1 cellular context compared by ENCODE assay signal in the genomic region with DNA sequence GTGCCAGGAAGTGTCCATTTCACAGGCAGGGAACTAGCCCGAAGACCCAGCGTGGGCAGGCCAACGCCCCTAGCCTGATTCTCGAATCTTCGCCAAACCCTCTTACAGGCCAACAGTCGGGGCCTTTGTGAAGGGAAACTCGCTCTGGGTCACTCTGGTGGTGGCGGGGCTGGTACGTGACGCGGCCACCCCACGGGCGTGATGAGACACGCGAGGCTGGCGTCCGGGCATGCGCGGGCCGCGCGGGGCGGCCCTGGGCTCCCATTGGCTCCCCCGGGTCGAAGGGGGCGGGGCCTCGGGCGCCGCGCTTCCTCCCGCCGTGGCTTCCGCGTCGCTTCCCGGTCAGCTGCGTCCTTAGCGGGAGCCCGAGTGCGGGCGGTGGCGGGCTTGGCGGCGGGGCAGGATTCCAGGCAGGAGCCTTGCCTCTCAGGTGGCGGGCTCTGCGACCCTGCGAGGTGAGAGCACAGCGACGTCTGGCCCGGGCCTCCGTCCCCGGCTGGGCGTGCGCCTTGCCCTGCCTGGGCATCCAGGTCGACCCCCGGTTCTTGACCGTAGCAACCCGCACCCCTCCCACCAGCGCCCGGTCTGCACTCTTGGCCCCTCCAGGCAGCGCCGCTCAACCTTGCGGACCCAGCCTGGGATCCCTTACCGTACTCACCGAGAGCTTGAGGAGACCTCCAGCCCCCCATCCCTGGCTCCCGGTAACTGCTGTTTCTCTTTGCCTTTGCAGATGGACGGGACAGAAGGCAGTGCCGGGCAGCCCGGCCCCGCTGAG.
A peak's percentile ranks its signal among the peaks of the same experiment; 100 is the strongest.
TF ChIP-seq lines count a peak whose summit lies in the region.

A gene with protein sequence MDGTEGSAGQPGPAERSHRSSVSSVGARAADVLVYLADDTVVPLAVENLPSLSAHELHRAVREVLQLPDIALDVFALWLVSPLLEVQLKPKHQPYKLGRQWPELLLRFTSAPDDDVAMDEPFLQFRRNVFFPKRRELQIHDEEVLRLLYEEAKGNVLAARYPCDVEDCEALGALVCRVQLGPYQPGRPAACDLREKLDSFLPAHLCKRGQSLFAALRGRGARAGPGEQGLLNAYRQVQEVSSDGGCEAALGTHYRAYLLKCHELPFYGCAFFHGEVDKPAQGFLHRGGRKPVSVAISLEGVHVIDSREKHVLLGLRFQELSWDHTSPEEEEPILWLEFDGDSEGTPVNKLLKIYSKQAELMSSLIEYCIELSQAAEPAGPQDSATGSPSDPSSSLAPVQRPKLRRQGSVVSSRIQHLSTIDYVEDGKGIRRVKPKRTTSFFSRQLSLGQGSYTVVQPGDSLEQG (plus strand): TSS at position 331 of the 775 bp plus-strand sequence. CDS start 400 bp downstream, at position 731.

TF ChIP-seq in GM23338, 12 proteins besides CTCF, POLR2A, EP300 and RAD21 (continued from another document):
- TF ChIP-seq, protein P1, sequence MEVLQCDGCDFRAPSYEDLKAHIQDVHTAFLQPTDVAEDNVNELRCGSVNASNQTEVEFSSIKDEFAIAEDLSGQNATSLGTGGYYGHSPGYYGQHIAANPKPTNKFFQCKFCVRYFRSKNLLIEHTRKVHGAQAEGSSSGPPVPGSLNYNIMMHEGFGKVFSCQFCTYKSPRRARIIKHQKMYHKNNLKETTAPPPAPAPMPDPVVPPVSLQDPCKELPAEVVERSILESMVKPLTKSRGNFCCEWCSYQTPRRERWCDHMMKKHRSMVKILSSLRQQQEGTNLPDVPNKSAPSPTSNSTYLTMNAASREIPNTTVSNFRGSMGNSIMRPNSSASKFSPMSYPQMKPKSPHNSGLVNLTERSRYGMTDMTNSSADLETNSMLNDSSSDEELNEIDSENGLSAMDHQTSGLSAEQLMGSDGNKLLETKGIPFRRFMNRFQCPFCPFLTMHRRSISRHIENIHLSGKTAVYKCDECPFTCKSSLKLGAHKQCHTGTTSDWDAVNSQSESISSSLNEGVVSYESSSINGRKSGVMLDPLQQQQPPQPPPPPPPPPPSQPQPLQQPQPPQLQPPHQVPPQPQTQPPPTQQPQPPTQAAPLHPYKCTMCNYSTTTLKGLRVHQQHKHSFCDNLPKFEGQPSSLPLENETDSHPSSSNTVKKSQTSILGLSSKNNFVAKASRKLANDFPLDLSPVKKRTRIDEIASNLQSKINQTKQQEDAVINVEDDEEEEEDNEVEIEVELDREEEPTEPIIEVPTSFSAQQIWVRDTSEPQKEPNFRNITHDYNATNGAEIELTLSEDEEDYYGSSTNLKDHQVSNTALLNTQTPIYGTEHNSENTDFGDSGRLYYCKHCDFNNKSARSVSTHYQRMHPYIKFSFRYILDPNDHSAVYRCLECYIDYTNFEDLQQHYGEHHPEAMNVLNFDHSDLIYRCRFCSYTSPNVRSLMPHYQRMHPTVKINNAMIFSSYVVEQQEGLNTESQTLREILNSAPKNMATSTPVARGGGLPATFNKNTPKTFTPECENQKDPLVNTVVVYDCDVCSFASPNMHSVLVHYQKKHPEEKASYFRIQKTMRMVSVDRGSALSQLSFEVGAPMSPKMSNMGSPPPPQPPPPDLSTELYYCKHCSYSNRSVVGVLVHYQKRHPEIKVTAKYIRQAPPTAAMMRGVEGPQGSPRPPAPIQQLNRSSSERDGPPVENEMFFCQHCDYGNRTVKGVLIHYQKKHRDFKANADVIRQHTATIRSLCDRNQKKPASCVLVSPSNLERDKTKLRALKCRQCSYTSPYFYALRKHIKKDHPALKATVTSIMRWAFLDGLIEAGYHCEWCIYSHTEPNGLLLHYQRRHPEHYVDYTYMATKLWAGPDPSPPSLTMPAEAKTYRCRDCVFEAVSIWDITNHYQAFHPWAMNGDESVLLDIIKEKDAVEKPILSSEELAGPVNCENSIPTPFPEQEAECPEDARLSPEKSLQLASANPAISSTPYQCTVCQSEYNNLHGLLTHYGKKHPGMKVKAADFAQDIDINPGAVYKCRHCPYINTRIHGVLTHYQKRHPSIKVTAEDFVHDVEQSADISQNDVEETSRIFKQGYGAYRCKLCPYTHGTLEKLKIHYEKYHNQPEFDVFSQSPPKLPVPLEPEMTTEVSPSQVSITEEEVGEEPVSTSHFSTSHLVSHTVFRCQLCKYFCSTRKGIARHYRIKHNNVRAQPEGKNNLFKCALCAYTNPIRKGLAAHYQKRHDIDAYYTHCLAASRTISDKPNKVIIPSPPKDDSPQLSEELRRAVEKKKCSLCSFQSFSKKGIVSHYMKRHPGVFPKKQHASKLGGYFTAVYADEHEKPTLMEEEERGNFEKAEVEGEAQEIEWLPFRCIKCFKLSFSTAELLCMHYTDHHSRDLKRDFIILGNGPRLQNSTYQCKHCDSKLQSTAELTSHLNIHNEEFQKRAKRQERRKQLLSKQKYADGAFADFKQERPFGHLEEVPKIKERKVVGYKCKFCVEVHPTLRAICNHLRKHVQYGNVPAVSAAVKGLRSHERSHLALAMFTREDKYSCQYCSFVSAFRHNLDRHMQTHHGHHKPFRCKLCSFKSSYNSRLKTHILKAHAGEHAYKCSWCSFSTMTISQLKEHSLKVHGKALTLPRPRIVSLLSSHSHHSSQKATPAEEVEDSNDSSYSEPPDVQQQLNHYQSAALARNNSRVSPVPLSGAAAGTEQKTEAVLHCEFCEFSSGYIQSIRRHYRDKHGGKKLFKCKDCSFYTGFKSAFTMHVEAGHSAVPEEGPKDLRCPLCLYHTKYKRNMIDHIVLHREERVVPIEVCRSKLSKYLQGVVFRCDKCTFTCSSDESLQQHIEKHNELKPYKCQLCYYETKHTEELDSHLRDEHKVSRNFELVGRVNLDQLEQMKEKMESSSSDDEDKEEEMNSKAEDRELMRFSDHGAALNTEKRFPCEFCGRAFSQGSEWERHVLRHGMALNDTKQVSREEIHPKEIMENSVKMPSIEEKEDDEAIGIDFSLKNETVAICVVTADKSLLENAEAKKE (CRISPR knock-in tag; IDR thresholded peaks at IDR 0.05) = no peak
- TF ChIP-seq JUNB (IDR thresholded peaks at IDR 0.05; ENCODE audit: unreplicated experiment) = no peak
- peak; percentile 90 for TF ChIP-seq POLR2AphosphoS5 (IDR thresholded peaks at IDR 0.05; ENCODE audit: low read depth)
TF ChIP-seq in GM23338: peak in this region for 1.
